In the genomic region with DNA sequence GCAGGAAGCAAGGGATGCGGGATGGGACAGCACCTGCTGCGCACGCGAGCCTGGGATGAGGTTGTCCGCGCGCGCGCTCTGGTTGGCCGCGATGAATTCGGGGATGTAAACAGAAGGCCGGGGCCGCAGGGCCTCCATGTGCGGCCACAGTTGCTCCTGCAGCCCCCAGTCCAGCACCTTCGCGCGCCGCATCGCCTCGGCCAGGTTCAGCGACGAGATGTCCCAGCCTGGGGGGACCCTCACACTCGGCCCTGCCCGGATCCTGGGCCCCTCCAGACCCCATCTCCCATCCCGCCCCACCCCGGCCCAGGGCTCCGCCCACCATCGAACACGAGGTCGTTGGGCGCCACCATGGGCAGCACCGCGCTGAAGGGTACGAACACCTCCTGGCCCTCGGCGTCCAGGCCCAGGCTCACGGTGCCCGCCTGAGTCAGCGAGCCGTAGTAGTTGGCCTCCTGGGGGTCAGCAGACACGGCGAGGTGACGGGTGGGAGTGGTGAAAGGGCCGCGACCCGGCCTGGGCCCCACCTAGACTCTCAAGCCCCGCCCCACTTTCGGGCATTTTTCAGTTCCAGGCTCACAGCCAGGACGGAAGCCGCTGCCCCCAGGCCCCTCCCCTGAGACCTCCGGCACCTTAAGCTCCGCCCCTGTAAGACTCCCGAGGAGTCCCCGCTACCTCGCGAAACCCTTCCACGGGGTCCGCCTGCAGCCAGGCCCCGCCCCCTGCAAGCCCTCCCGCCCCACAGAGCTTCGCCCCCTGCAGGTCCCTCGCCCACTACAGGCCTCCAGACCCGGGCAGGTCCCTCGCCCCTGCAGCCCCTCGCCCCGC, we compare ENCODE assay signal across 8 cellular contexts. TPM values are rescaled to one million over a fixed set of nuclear protein-coding genes. Genes with fewer than 3 reads are reported as not detected.
A peak's percentile ranks its signal among the peaks of the same experiment; 100 is the strongest.
DNase-seq lines count a peak whose midpoint lies in the region; ATAC-seq and TF ChIP-seq lines count a peak whose summit lies in the region.

No MANE protein-coding gene starts in this region.

- H4K8ac ChIP-seq in mesendoderm (ENCODE audit: low read depth, low read length) = no peak overlapping the region

- no peaks in the 10 kb centered on the region for H3K79me2 ChIP-seq in mesendoderm (ENCODE audit: control insufficient read depth, insufficient read depth, low read length)

- H3K4me2 ChIP-seq in mesendoderm (ENCODE audit: low read length) = peak overlapping the region; percentile 43

- H3K4ac ChIP-seq in mesendoderm (ENCODE audit: low read depth, low read length) = no peak overlapping the region

- no CpG with 5 or more reads among the region's 67 CpGs for WGBS in mesendoderm (ENCODE audit: extremely low coverage, insufficient coverage, low lambda C conversion rate)

- peak; percentile 10 for TF ChIP-seq CTCF in GM06990 (IDR thresholded peaks at IDR 0.05; ENCODE audit: insufficient read depth, low read length, poor library complexity, severe bottlenecking)

- H3K56ac ChIP-seq in mesendoderm (ENCODE audit: low read length) = peak overlapping the region; percentile 80

- no peaks in the 10 kb centered on the region for H3K79me1 ChIP-seq in mesendoderm (ENCODE audit: low read length)

- no peak overlapping the region for H3K27ac ChIP-seq in mesendoderm (ENCODE audit: low read depth, low read length)

- no peak overlapping the region for H2AK5ac ChIP-seq in mesendoderm (ENCODE audit: low read length)

- H3K36me3 ChIP-seq in GM06990 (ENCODE audit: control insufficient read depth, insufficient read depth, low read length) (peaks cover 1% of the 10 kb centered on the region; the same call in 1 of the 2 replicates), mesendoderm (ENCODE audit: control insufficient read depth, insufficient read depth, low read length) (peaks cover 4% of the 10 kb centered on the region)

- H3K4me3 ChIP-seq in GM06990 (replicated peaks; ENCODE audit: low read depth, low read length) (peak overlapping the region; percentile 60), mesendoderm (ENCODE audit: low read length) (peak overlapping the region; percentile 5)

- H3K9ac ChIP-seq in mesendoderm (ENCODE audit: low read length) = peak overlapping the region; percentile 58

- H3K4me1 ChIP-seq in mesendoderm (ENCODE audit: control insufficient read depth, low read depth, low read length) = peaks cover 10% of the 10 kb centered on the region

- no peak overlapping the region for H3K23ac ChIP-seq in mesendoderm (ENCODE audit: low read length)

- H3K27me3 ChIP-seq in GM06990 (replicated peaks; ENCODE audit: control insufficient read depth, insufficient read depth, low read length) = no peaks in the 10 kb centered on the region
- H3K27me3 ChIP-seq in mesendoderm (ENCODE audit: insufficient read depth, low read length, poor library complexity) = no peaks in the 10 kb centered on the region

- H2BK15ac ChIP-seq in mesendoderm (replicated peaks; ENCODE audit: low read depth) = no peak overlapping the region

- ATAC-seq in HG02852 (IDR thresholded peaks at IDR 0.05; ENCODE audit: unreplicated experiment) = peak; percentile 44

- no peak overlapping the region for H4K5ac ChIP-seq in mesendoderm (ENCODE audit: low read length)

- H3K18ac ChIP-seq in mesendoderm (ENCODE audit: low read length) = no peak overlapping the region

- H2BK120ac ChIP-seq in mesendoderm (ENCODE audit: low read depth, low read length) = no peak overlapping the region

- DNase-seq in GM06990 (ENCODE audit: extremely low read depth, insufficient read length) (peak; percentile 84), NCI-H446 treated with DMSO at 0.1 percent for 48 hours (lab: John Stamatoyannopoulos, UW) (peak; percentile 22), mesendoderm (peak; percentile 95), cerebellar nuclear complex (lab: John Stamatoyannopoulos, UW) (no peak)
- peak; percentile 72 to 80 for DNase-seq in activated CD4-positive, alpha-beta T cell treated with anti-CD3 and anti-CD28 coated beads, Interleukin-2, amount 50 U/mL, for 48 hours
- peak; percentile 68 for DNase-seq in effector CD4-positive, alpha-beta T cell
- peak; percentile 66 to 83 for DNase-seq in stimulated activated CD8-positive, alpha-beta memory T cell treated with anti-CD3 and anti-CD28 coated beads, Interleukin-7, amount 100 ng/mL, for 48 hours (ENCODE audit: extremely low read depth in 1 of 2, low read depth in 1 of 2)

- no peak overlapping the region for H2BK5ac ChIP-seq in mesendoderm (ENCODE audit: low read length)

RNA-seq across cellular contexts. Expression of a gene that starts 1.1 kb away (rescaled TPM):
- 76.6 TPM for polyA plus RNA-seq in mesendoderm (2013, experiment 1 of 2)
- polyA plus RNA-seq in mesendoderm (2013, experiment 2 of 2) = 79.2 TPM

RNA-seq across cellular contexts. Expression of a gene that starts 17.7 kb away (rescaled TPM):
- 35.0 TPM for polyA plus RNA-seq in mesendoderm (2013, experiment 1 of 2)
- polyA plus RNA-seq in mesendoderm (2013, experiment 2 of 2) = 35.5 TPM

RNA-seq across cellular contexts. Expression of a gene that starts 39.4 kb away (rescaled TPM):
- not detected for polyA plus RNA-seq in mesendoderm (2013, experiment 1 of 2)
- polyA plus RNA-seq in mesendoderm (2013, experiment 2 of 2) = 0.03 TPM

RNA-seq across cellular contexts. Expression of a gene that starts 50.9 kb away (rescaled TPM):
- 2.1 TPM for polyA plus RNA-seq in mesendoderm (2013, experiment 1 of 2)
- 1.8 TPM for polyA plus RNA-seq in mesendoderm (2013, experiment 2 of 2)

Comparison
In these comparisons a context has a peak if more than half of its experiments do, and no peak if none do; other contexts are left out.
1. DNase-seq: peak in GM06990 (single experiment), NCI-H446 treated with DMSO at 0.1 percent for 48 hours (single experiment), activated CD4-positive, alpha-beta T cell treated with anti-CD3 and anti-CD28 coated beads, Interleukin-2, amount 50 U/mL, for 48 hours (2 of 2), effector CD4-positive, alpha-beta T cell (single experiment), mesendoderm (single experiment) and stimulated activated CD8-positive, alpha-beta memory T cell treated with anti-CD3 and anti-CD28 coated beads, Interleukin-7, amount 100 ng/mL, for 48 hours (2 of 2); none in cerebellar nuclear complex (0 of 2).